ENCODE assay signal across 27 cellular contexts in genomic region chr2:168915433-168916328, GRCh38. TPM values are rescaled to one million over a fixed set of nuclear protein-coding genes. Genes with fewer than 3 reads are reported as not detected.
A peak's percentile ranks its signal among the peaks of the same experiment; 100 is the strongest.
DNase-seq lines count a peak whose midpoint lies in the region; ATAC-seq lines count a peak whose summit lies in the region.
"Had no signal": no experiment of that assay in that cellular context is flagged by ENCODE, and none has a peak within 500 bp of the region (broad histone marks: within the 10 kb centered on the region; RNA-seq: fewer than 3 reads in every experiment).

No MANE protein-coding gene starts in this region.

- H3K36me3 Mint-ChIP-seq in activated T-cell treated with anti-CD3 and anti-CD28 coated beads, Interleukin-2, amount 50 U/mL, for 24 hours (ENCODE audit: low read depth): no peaks in the 10 kb centered on the region
- peaks cover 4% of the 10 kb centered on the region in 2 donors for H3K36me3 Mint-ChIP-seq in activated T-cell treated with anti-CD3 and anti-CD28 coated beads, Interleukin-2, amount 50 U/mL, for 72 hours (ENCODE audit: insufficient read depth in 2 of 2)
- H3K36me3 Mint-ChIP-seq in stimulated activated effector memory CD8-positive, alpha-beta T cell treated with anti-CD3 and anti-CD28 coated beads, Interleukin-12 subunit alpha, Interleukin-12 subunit beta, amount 100 ng/mL, for 72 hours: no peaks in the 10 kb centered on the region

- H3K27ac Mint-ChIP-seq in activated T-cell treated with anti-CD3 and anti-CD28 coated beads, Interleukin-2, amount 50 U/mL, for 24 hours: peak overlapping the region; percentile 26
- no peak overlapping the region for H3K27ac Mint-ChIP-seq in activated T-cell treated with anti-CD3 and anti-CD28 coated beads, Interleukin-2, amount 50 U/mL, for 72 hours
- no peak overlapping the region for H3K27ac Mint-ChIP-seq in stimulated activated effector memory CD8-positive, alpha-beta T cell treated with anti-CD3 and anti-CD28 coated beads, Interleukin-12 subunit alpha, Interleukin-12 subunit beta, amount 100 ng/mL, for 72 hours
- H3K27ac Mint-ChIP-seq: activated CD4-positive, alpha-beta T cell treated with anti-CD3 and anti-CD28 coated beads, Interleukin-2, amount 10 ng/mL, durations not matched to agents 7 days and 5 days had no signal

- peak; percentile 72 to 80 for ATAC-seq in activated T-cell treated with anti-CD3 and anti-CD28 coated beads, Interleukin-2, amount 50 U/mL, for 72 hours (replicated peaks in 1 of 2)
- peak; percentile 79 for ATAC-seq in stimulated activated effector memory CD8-positive, alpha-beta T cell treated with anti-CD3 and anti-CD28 coated beads, Interleukin-12 subunit alpha, Interleukin-12 subunit beta, amount 100 ng/mL, for 72 hours
- ATAC-seq in GM18870 (IDR thresholded peaks at IDR 0.05; ENCODE audit: unreplicated experiment): no peak
- ATAC-seq: gastrocnemius medialis, left cardiac atrium, PC-3, right lobe of liver, Right ventricle myocardium inferior, SK-N-SH treated with all-trans-retinoic acid at 6 μM for 48 hours had no signal

- peaks cover 18% of the 10 kb centered on the region for H3K4me1 Mint-ChIP-seq in activated T-cell treated with anti-CD3 and anti-CD28 coated beads, Interleukin-2, amount 50 U/mL, for 24 hours (ENCODE audit: low read depth)
- H3K4me1 Mint-ChIP-seq in activated T-cell treated with anti-CD3 and anti-CD28 coated beads, Interleukin-2, amount 50 U/mL, for 72 hours (ENCODE audit: low read depth): peaks cover 14% of the 10 kb centered on the region
- no peaks in the 10 kb centered on the region for H3K4me1 Mint-ChIP-seq in stimulated activated effector memory CD8-positive, alpha-beta T cell treated with anti-CD3 and anti-CD28 coated beads, Interleukin-12 subunit alpha, Interleukin-12 subunit beta, amount 100 ng/mL, for 72 hours

- no peak for DNase-seq in activated T-cell treated with anti-CD3 and anti-CD28 coated beads, Interleukin-2, amount 50 U/mL, for 24 hours
- DNase-seq in activated T-cell treated with anti-CD3 and anti-CD28 coated beads for 4 hours (no peak), NCI-H1694 treated with DMSO at 0.1 percent for 48 hours (lab: John Stamatoyannopoulos, UW) (peak; percentile 79), NCI-H526 treated with DMSO at 0.1 percent for 48 hours (lab: John Stamatoyannopoulos, UW) (no peak), NCI-H2107 (lab: John Stamatoyannopoulos, UW) (no peak)
- no peak for DNase-seq in activated T-cell treated with anti-CD3 and anti-CD28 coated beads, Interleukin-2, amount 50 U/mL, for 72 hours
- DNase-seq in stimulated activated effector memory CD8-positive, alpha-beta T cell treated with anti-CD3 and anti-CD28 coated beads, Interleukin-12 subunit alpha, Interleukin-12 subunit beta, amount 100 ng/mL, for 72 hours (ENCODE audit: low spot score in 2 of 2): no peak
- DNase-seq: activated CD4-positive, alpha-beta T cell treated with anti-CD3 and anti-CD28 coated beads, Interleukin-2, amount 10 ng/mL, durations not matched to agents 7 days and 5 days; cerebellar nuclear complex; gastrocnemius medialis; GOT3; Karpas-422; left cardiac atrium; mammary epithelial cell; NCI-H146; PC-3; right lobe of liver; stimulated activated CD4-positive, alpha-beta T cell treated with anti-CD3 and anti-CD28 coated beads, Interleukin-12 subunit alpha, Interleukin-12 subunit beta, amount 100 ng/mL, for 4 hours; stimulated activated CD4-positive, alpha-beta T cell treated with anti-CD3 and anti-CD28 coated beads, Interleukin-4, amount 100 ng/mL, for 1 hour had no signal

- peaks cover 26% of the 10 kb centered on the region for H3K27me3 Mint-ChIP-seq in activated T-cell treated with anti-CD3 and anti-CD28 coated beads, Interleukin-2, amount 50 U/mL, for 24 hours
- H3K27me3 Mint-ChIP-seq in activated T-cell treated with anti-CD3 and anti-CD28 coated beads, Interleukin-2, amount 50 U/mL, for 72 hours (ENCODE audit: low read depth): peaks cover 63% of the 10 kb centered on the region

- peaks cover 8% of the 10 kb centered on the region for H3K9me3 Mint-ChIP-seq in activated T-cell treated with anti-CD3 and anti-CD28 coated beads, Interleukin-2, amount 50 U/mL, for 24 hours
- peaks cover 0 to 4% of the 10 kb centered on the region in 2 donors for H3K9me3 Mint-ChIP-seq in activated T-cell treated with anti-CD3 and anti-CD28 coated beads, Interleukin-2, amount 50 U/mL, for 72 hours
- no peaks in the 10 kb centered on the region for H3K9me3 Mint-ChIP-seq in stimulated activated effector memory CD8-positive, alpha-beta T cell treated with anti-CD3 and anti-CD28 coated beads, Interleukin-12 subunit alpha, Interleukin-12 subunit beta, amount 100 ng/mL, for 72 hours

- H3K4me3 Mint-ChIP-seq in activated T-cell treated with anti-CD3 and anti-CD28 coated beads, Interleukin-2, amount 50 U/mL, for 24 hours: no peak overlapping the region
- H3K4me3 Mint-ChIP-seq in activated T-cell treated with anti-CD3 and anti-CD28 coated beads, Interleukin-2, amount 50 U/mL, for 72 hours: no peak overlapping the region
- H3K4me3 Mint-ChIP-seq in stimulated activated effector memory CD8-positive, alpha-beta T cell treated with anti-CD3 and anti-CD28 coated beads, Interleukin-12 subunit alpha, Interleukin-12 subunit beta, amount 100 ng/mL, for 72 hours: no peak overlapping the region
- H3K4me3 Mint-ChIP-seq: activated CD4-positive, alpha-beta T cell treated with anti-CD3 and anti-CD28 coated beads, Interleukin-2, amount 10 ng/mL, durations not matched to agents 7 days and 5 days had no signal

RNA-seq across cellular contexts. Expression of gene G6PC2, which starts 14.6 kb away (rescaled TPM):
- total RNA-seq in activated T-cell treated with anti-CD3 and anti-CD28 coated beads, Interleukin-2, amount 50 U/mL, for 72 hours: not detected
- total RNA-seq: activated CD4-positive, alpha-beta T cell treated with anti-CD3 and anti-CD28 coated beads, Interleukin-2, amount 10 ng/mL, durations not matched to agents 7 days and 5 days; Daoy; gastrocnemius medialis; hepatocyte; left cardiac atrium; mammary epithelial cell; PC-3; right lobe of liver; Right ventricle myocardium inferior; suprapubic skin; T-helper 2 cell treated with Interferon-gamma antibody and Interleukin-4, amounts not matched to agents 100 ng/mL and 5 ng/mL, for 36 hours; ureter had no signal

RNA-seq across cellular contexts. Expression of gene SPC25, which starts 25.5 kb away (rescaled TPM):
- 10 to 100 TPM; 23.7 to 25.2 TPM for total RNA-seq in activated T-cell treated with anti-CD3 and anti-CD28 coated beads, Interleukin-2, amount 50 U/mL, for 72 hours
- total RNA-seq: gastrocnemius medialis had no signal
